In the genomic region with DNA sequence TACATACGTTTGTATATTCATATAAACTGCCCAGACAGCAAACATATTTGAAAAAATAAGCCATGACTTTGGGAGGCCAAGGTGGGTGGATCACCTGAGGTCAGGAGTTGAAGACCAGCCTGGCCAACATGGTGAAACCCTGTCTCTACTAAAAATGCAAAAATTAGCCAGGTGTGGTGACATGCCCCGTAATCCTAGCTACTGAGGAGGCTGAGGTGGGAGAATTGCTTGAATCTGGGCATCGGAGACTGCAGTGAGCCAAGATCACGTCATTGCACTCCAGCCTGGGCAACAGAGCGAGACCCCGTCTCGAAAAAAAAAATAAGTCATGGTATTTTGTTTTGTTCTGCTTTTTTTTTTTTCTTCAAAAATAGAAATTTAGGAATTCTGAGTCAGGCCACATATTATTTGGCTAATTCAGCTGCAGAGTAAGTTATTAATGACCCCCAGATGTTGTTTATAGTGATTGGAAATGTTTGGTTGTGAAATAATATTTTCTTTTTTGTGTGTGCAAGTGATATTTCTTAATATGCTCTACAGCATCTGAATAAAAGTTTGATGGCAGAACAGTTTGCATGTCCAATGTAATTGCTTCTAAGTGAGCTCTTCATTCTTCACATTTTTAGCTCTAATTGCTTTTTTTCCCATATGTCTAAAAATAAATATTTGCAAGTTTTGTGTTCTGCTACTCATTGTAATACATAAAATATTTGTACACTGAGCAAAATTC, we compare ENCODE assay signal across 8 cellular contexts.
DNase-seq lines count a peak whose midpoint lies in the region; ATAC-seq and TF ChIP-seq lines count a peak whose summit lies in the region.

No MANE protein-coding gene starts in this region.

- H3K36me3 Mint-ChIP-seq in CD14-positive monocyte: peaks cover 3 to 4% of the 10 kb centered on the region in 2 donors

- H4K20me1 ChIP-seq in Karpas-422 (ENCODE audit: insufficient read depth, low read depth, low read length): no peaks in the 10 kb centered on the region

- peaks cover 32% of the 10 kb centered on the region for H3K4me1 Mint-ChIP-seq in CD14-positive monocyte

- H3K27me3 ChIP-seq in Karpas-422 (ENCODE audit: low read length): no peaks in the 10 kb centered on the region
- H3K27me3 ChIP-seq in mucosa of rectum (ENCODE audit: control insufficient read depth in 2 of 2, insufficient read depth in 2 of 2, low read length in 2 of 2): no peaks in the 10 kb centered on the region

- ATAC-seq in GM21390 (IDR thresholded peaks at IDR 0.05; ENCODE audit: unreplicated experiment): peak; percentile 19

- intact Hi-C loops in CD14-positive monocyte (cut with micrococcal nuclease): no loop called here

- H3K9ac ChIP-seq in Karpas-422 (ENCODE audit: low read length): no peak overlapping the region
- H3K9ac ChIP-seq in mucosa of rectum (ENCODE audit: low read depth in 1 of 2, low read length in 2 of 2): no peak overlapping the region

- H3K4me2 ChIP-seq in Karpas-422 (ENCODE audit: low read depth, low read length, poor library complexity, severe bottlenecking): no peak overlapping the region

- peak overlapping the region; percentile 94 to 99 (median 97) for H3K27ac Mint-ChIP-seq in CD14-positive monocyte

- DNase-seq in CD14-positive monocyte (ENCODE audit: low spot score) (no peak), Karpas-422 (peak; percentile 10), NCI-H2171 treated with DMSO at 0.1 percent for 48 hours (lab: John Stamatoyannopoulos, UW) (no peak), NCI-H1930 (lab: John Stamatoyannopoulos, UW) (no peak), NCI-H510A treated with DMSO at 0.1 percent for 48 hours (lab: John Stamatoyannopoulos, UW) (no peak)
- no peak for DNase-seq in stimulated activated CD4-positive, alpha-beta T cell treated with anti-CD3 and anti-CD28 coated beads, Interleukin-1b, Interleukin-23, amount 100 ng/mL, for 48 hours

- H3K36me3 ChIP-seq in Karpas-422 (ENCODE audit: insufficient read depth, low read length): no peaks in the 10 kb centered on the region
- H3K36me3 ChIP-seq in mucosa of rectum (ENCODE audit: control insufficient read depth in 2 of 2, insufficient read depth in 2 of 2, low read length in 2 of 2): peaks cover 2 to 4% of the 10 kb centered on the region in 2 donors

- no peak overlapping the region for H3K27ac ChIP-seq in Karpas-422 (ENCODE audit: low read length)
- peak overlapping the region; percentile 29 to 35 for H3K27ac ChIP-seq in mucosa of rectum (ENCODE audit: low read depth in 2 of 2, low read length in 2 of 2)

- peak overlapping the region; percentile 16 to 35 for H3K4me3 Mint-ChIP-seq in CD14-positive monocyte

- no peaks in the 10 kb centered on the region for H3K9me2 ChIP-seq in Karpas-422 (replicated peaks; ENCODE audit: insufficient read depth, low read length)

- H3K4me1 ChIP-seq in Karpas-422 (ENCODE audit: low read length) (peaks cover 10% of the 10 kb centered on the region), mucosa of rectum (ENCODE audit: control insufficient read depth in 2 of 2, insufficient read depth in 2 of 2, low read length in 2 of 2) (peaks cover 8 to 17% of the 10 kb centered on the region in 2 donors)

- no peaks in the 10 kb centered on the region for H3K79me2 ChIP-seq in Karpas-422 (ENCODE audit: low read length)

- H3K27me3 Mint-ChIP-seq in CD14-positive monocyte (ENCODE audit: low read depth in 3 of 3): no peaks in the 10 kb centered on the region

- H3K9me3 Mint-ChIP-seq in CD14-positive monocyte: peaks cover 0 to 2% (median 0%) of the 10 kb centered on the region in 7 donors

- no peak overlapping the region for H2AFZ ChIP-seq in Karpas-422 (ENCODE audit: low read length)

- H3K9me3 ChIP-seq in Karpas-422 (ENCODE audit: low read length): no peaks in the 10 kb centered on the region
- H3K9me3 ChIP-seq in mucosa of rectum (ENCODE audit: control insufficient read depth in 2 of 2, low read length in 2 of 2): no peaks in the 10 kb centered on the region

- H3K4me3 ChIP-seq in Karpas-422 (ENCODE audit: low read length) (no peak overlapping the region), mucosa of rectum (ENCODE audit: low read length in 2 of 2) (peak overlapping the region in 1 of 2 donors; percentile 16)

- TF ChIP-seq CTCF in CD14-positive monocyte (IDR thresholded peaks at IDR 0.05): no peak
